ENCODE assay signal across 30 cellular contexts in the genomic region with DNA sequence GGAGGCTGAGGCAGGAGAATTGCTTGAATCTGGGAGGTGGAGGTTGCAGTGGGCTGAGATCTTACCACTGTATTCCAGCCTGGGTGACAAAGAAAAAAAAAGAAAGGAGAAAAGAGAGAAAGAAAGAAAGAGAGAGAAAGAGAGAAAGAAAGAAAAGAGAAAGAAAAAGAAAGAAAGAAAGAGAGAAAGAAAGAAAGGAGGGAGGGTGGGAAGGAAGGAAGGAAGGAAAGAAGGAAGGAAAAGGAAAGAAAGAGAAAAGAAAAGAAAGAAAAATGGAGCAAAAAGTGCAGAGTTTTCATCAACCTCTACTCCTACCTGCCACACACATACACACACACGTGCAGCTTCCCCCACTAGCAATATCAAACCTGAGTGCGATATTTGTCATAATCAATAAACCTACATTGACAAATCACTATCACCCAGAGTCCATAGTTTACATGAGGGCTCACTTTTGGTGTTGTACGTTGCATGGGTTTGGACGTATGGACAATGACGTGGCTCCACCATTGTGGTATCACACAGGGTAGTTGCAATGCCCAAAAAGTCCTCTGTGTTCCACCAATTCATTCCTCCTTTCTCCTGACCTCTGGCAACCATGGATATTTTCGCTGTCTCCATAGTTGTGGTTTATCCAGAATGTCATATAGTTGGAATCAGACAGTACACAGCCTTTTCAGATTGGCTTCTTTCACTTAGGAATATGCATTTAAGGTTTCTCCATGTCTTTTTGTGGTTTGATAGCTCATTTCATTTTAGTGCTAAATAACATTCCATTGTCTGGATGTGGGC. TPM values are rescaled to one million over a fixed set of nuclear protein-coding genes. Genes with fewer than 3 reads are reported as not detected.
DNase-seq lines count a peak whose midpoint lies in the region; ATAC-seq, FAIRE-seq and TF ChIP-seq lines count a peak whose summit lies in the region.
"Had no signal": no experiment of that assay in that cellular context is flagged by ENCODE, and none has a peak within 500 bp of the region (broad histone marks: within the 10 kb centered on the region; RNA-seq: fewer than 3 reads in every experiment).

No MANE protein-coding gene starts in this region.

- H3K4me2 ChIP-seq in HCT116 (ENCODE audit: low read length) (0 out of 2 replicates have a peak overlapping the region, but pooled peaks have one; percentile 1), astrocyte (ENCODE audit: low read length) (peak overlapping the region; percentile 9)

- H3K27me3 Mint-ChIP-seq in astrocyte (ENCODE audit: low read depth, unreplicated experiment), result peaks cover 22% of the 10 kb centered on the region
- H3K27me3 Mint-ChIP-seq: activated CD4-positive, alpha-beta T cell treated with anti-CD3 and anti-CD28 coated beads, Interleukin-2, amount 10 ng/mL, durations not matched to agents 7 days and 5 days; activated CD8-positive, alpha-beta memory T cell treated with anti-CD3 and anti-CD28 coated beads, Interleukin-2, amount 10 ng/mL, durations not matched to agents 7 days and 5 days; activated naive CD4-positive, alpha-beta T cell treated with anti-CD3 and anti-CD28 coated beads, Interleukin-2, amount 50 U/mL, for 24 hours had no signal

- CTCF ChIA-PET in HCT116 (lab: Charles Lee), result no interaction called here

- DNase-seq in A172 (ENCODE audit: low spot score) (peak; percentile 27), HCT116 (ENCODE audit: low read depth, low spot score) (no peak), astrocyte (ENCODE audit: low read depth) (peak; percentile 80), fibroblast of the aortic adventitia (ENCODE audit: low read depth) (peak; percentile 47)
- DNase-seq in activated CD4-positive, CD25-positive, alpha-beta regulatory T cell treated with anti-CD3 and anti-CD28 coated beads, Interleukin-2, amount 50 U/mL, for 72 hours, result no peak
- DNase-seq: activated CD4-positive, alpha-beta T cell treated with anti-CD3 and anti-CD28 coated beads, Interleukin-2, amount 10 ng/mL, durations not matched to agents 7 days and 5 days; activated CD8-positive, alpha-beta memory T cell treated with anti-CD3 and anti-CD28 coated beads, Interleukin-2, amount 10 ng/mL, durations not matched to agents 7 days and 5 days; aorta; C1 segment of cervical spinal cord; effector CD8-positive, alpha-beta T cell; esophagus squamous epithelium; head of caudate nucleus; left cardiac atrium; NCI-H1417; NCI-H510A; occipital lobe; spleen; stimulated activated CD4-positive, alpha-beta T cell treated with anti-CD3 and anti-CD28 coated beads, Interleukin-4, amount 100 ng/mL, for 24 hours; stomach had no signal

- H4K20me1 ChIP-seq in HCT116 (ENCODE audit: insufficient read depth) (no peaks in the 10 kb centered on the region), astrocyte (ENCODE audit: insufficient read depth, low read length) (no peaks in the 10 kb centered on the region)

- peaks cover 0 to 2% of the 10 kb centered on the region in 2 experiments; a peak in 1 of 4 replicates for H3K36me3 ChIP-seq in HCT116 (ENCODE audit: control insufficient read depth in 1 of 2, insufficient read depth in 2 of 2, low read length in 2 of 2)
- no peaks in the 10 kb centered on the region for H3K36me3 ChIP-seq in astrocyte (ENCODE audit: insufficient read depth, low read length)

- no peaks in the 10 kb centered on the region for H3K36me3 Mint-ChIP-seq in astrocyte (ENCODE audit: low read depth, unreplicated experiment)
- H3K36me3 Mint-ChIP-seq: type B pancreatic cell had no signal

- TF ChIP-seq POLR2A in HCT116 (IDR thresholded peaks at IDR 0.05; ENCODE audit: borderline replicate concordance, extremely low read depth, insufficient read depth, insufficient read length) (no peak), GM18505 (IDR thresholded peaks at IDR 0.05; ENCODE audit: borderline replicate concordance, extremely low read depth, insufficient read depth, insufficient read length) (no peak)

- RAD21 ChIA-PET in HCT116 (lab: Charles Lee; ENCODE audit: low non-redundant PET in 1 of 2, low total read pairs in 2 of 2, uncharacterized antibody in 2 of 2, unreplicated experiment in 2 of 2), result no interaction called here

- H3K27me3 ChIP-seq in HCT116 (ENCODE audit: insufficient read depth, low read length) (no peaks in the 10 kb centered on the region), astrocyte (ENCODE audit: insufficient read depth, low read length) (no peaks in the 10 kb centered on the region)
- H3K27me3 ChIP-seq: esophagus squamous epithelium, spleen, stomach had no signal

- no TSS peak for BruUV-seq in HCT116 (replicated peaks; lab: Mats Ljungman, UMichigan)

- H3K9ac ChIP-seq in HCT116 (ENCODE audit: low read length) (no peak overlapping the region), astrocyte (ENCODE audit: low read length) (no peak overlapping the region)

- FAIRE-seq in astrocyte (lab: Jason Lieb, UNC), result no peak
- FAIRE-seq: A204.1 had no signal

- TF ChIP-seq RAD21 in HCT116 (IDR thresholded peaks at IDR 0.05; ENCODE audit: low read depth), result no peak

- peaks cover 5% of the 10 kb centered on the region for H3K4me1 Mint-ChIP-seq in astrocyte (ENCODE audit: low read depth, unreplicated experiment)
- H3K4me1 Mint-ChIP-seq: activated CD4-positive, alpha-beta T cell treated with anti-CD3 and anti-CD28 coated beads, Interleukin-2, amount 10 ng/mL, durations not matched to agents 7 days and 5 days; activated CD8-positive, alpha-beta memory T cell treated with anti-CD3 and anti-CD28 coated beads, Interleukin-2, amount 10 ng/mL, durations not matched to agents 7 days and 5 days; activated naive CD4-positive, alpha-beta T cell treated with anti-CD3 and anti-CD28 coated beads, Interleukin-2, amount 50 U/mL, for 24 hours; memory B cell had no signal

- H3K4me1 ChIP-seq in HCT116 (ENCODE audit: control insufficient read depth in 1 of 2, insufficient read depth in 2 of 2, low read length in 2 of 2), result peaks cover 8 to 17% of the 10 kb centered on the region in 2 experiments; a peak in 3 of 4 replicates
- peaks cover 10% of the 10 kb centered on the region for H3K4me1 ChIP-seq in astrocyte (ENCODE audit: insufficient read depth, low read length)

- no peak for TF ChIP-seq CTCF in HCT116 (IDR thresholded peaks at IDR 0.05 in 2 of 3, conservative IDR thresholded peaks at IDR 0.05 in 1 of 3; ENCODE audit: borderline replicate concordance in 1 of 3, insufficient read depth in 1 of 3, low read depth in 2 of 3, low read length in 2 of 3)
- TF ChIP-seq CTCF in astrocyte (IDR thresholded peaks at IDR 0.05; ENCODE audit: insufficient read depth, low read depth, low read length), result no peak
- TF ChIP-seq CTCF in fibroblast of the aortic adventitia (IDR thresholded peaks at IDR 0.05; ENCODE audit: insufficient read depth, low read length), result no peak

- H3K27ac Mint-ChIP-seq in astrocyte (ENCODE audit: unreplicated experiment), result no peak overlapping the region
- H3K27ac Mint-ChIP-seq: activated CD4-positive, alpha-beta T cell treated with anti-CD3 and anti-CD28 coated beads, Interleukin-2, amount 10 ng/mL, durations not matched to agents 7 days and 5 days; activated CD8-positive, alpha-beta memory T cell treated with anti-CD3 and anti-CD28 coated beads, Interleukin-2, amount 10 ng/mL, durations not matched to agents 7 days and 5 days; activated naive CD4-positive, alpha-beta T cell treated with anti-CD3 and anti-CD28 coated beads, Interleukin-2, amount 50 U/mL, for 24 hours; memory B cell; T-helper 2 cell treated with Interferon-gamma antibody and Interleukin-4, amounts not matched to agents 5 μg/mL and 100 μg/mL, for 36 hours; type B pancreatic cell had no signal

- ATAC-seq in HCT116 (no peak), GM19455 (IDR thresholded peaks at IDR 0.05; ENCODE audit: unreplicated experiment) (no peak), GM18505 (IDR thresholded peaks at IDR 0.05; ENCODE audit: unreplicated experiment) (no peak), GM18870 (IDR thresholded peaks at IDR 0.05; ENCODE audit: unreplicated experiment) (no peak)
- ATAC-seq: activated CD8-positive, alpha-beta memory T cell treated with anti-CD3 and anti-CD28 coated beads, Interleukin-2, amount 10 ng/mL, durations not matched to agents 7 days and 5 days; left cardiac atrium; Panc1 had no signal

- H2AFZ ChIP-seq in HCT116 (ENCODE audit: low read depth, low read length, poor library complexity, severe bottlenecking), result no peak overlapping the region
- no peak overlapping the region for H2AFZ ChIP-seq in astrocyte (ENCODE audit: low read depth, low read length)

- no peaks in the 10 kb centered on the region for H3K9me3 ChIP-seq in HCT116 (ENCODE audit: control insufficient read depth in 1 of 2, insufficient read depth in 1 of 2, low read depth in 1 of 2, low read length in 2 of 2)
- no peaks in the 10 kb centered on the region for H3K9me3 ChIP-seq in astrocyte (ENCODE audit: insufficient read depth, low read depth, low read length)
- H3K9me3 ChIP-seq: esophagus squamous epithelium, stomach had no signal

- no peak overlapping the region for H3K27ac ChIP-seq in HCT116 (ENCODE audit: low read depth, low read length)
- no peak overlapping the region for H3K27ac ChIP-seq in astrocyte (ENCODE audit: low read depth, low read length)
- H3K27ac ChIP-seq: SK-N-MC, VCaP had no signal

- no peaks in the 10 kb centered on the region for H3K9me2 ChIP-seq in HCT116 (ENCODE audit: insufficient read depth)

- peaks cover 6% of the 10 kb centered on the region for H3K9me3 Mint-ChIP-seq in astrocyte (ENCODE audit: unreplicated experiment)
- H3K9me3 Mint-ChIP-seq: activated naive CD4-positive, alpha-beta T cell treated with anti-CD3 and anti-CD28 coated beads, Interleukin-2, amount 50 U/mL, for 24 hours; type B pancreatic cell had no signal

- no peak overlapping the region for H3K4me3 Mint-ChIP-seq in astrocyte (ENCODE audit: unreplicated experiment)
- H3K4me3 Mint-ChIP-seq: activated CD4-positive, alpha-beta T cell treated with anti-CD3 and anti-CD28 coated beads, Interleukin-2, amount 10 ng/mL, durations not matched to agents 7 days and 5 days; activated CD8-positive, alpha-beta memory T cell treated with anti-CD3 and anti-CD28 coated beads, Interleukin-2, amount 10 ng/mL, durations not matched to agents 7 days and 5 days; activated naive CD4-positive, alpha-beta T cell treated with anti-CD3 and anti-CD28 coated beads, Interleukin-2, amount 50 U/mL, for 24 hours; memory B cell; T-helper 2 cell treated with Interferon-gamma antibody and Interleukin-4, amounts not matched to agents 5 μg/mL and 100 μg/mL, for 36 hours; type B pancreatic cell had no signal

- H3K4me3 ChIP-seq in HCT116 (replicated peaks in 1 of 2; ENCODE audit: low read depth in 1 of 2, low read length in 2 of 2) (no peak overlapping the region), astrocyte (ENCODE audit: insufficient read depth, low read depth, low read length) (no peak overlapping the region), fibroblast of the aortic adventitia (ENCODE audit: low read depth, low read length) (no peak overlapping the region)
- H3K4me3 ChIP-seq: esophagus squamous epithelium, SK-N-MC, spleen, stomach had no signal

- intact Hi-C loops in HCT116 (cut with micrococcal nuclease), result no loop called here

- POLR2A ChIA-PET in HCT116 (lab: Charles Lee), result no interaction called here

- peaks cover 32% of the 10 kb centered on the region for H3K79me2 ChIP-seq in HCT116 (ENCODE audit: insufficient read depth, low read length)
- H3K79me2 ChIP-seq in astrocyte (ENCODE audit: insufficient read depth, low read length), result no peaks in the 10 kb centered on the region

RNA-seq across cellular contexts. Expression of a gene that starts 36.5 kb away (rescaled TPM):
- total RNA-seq in A172 (2014; rRNA removed; shearing (Covaris generic)), result 1.1 and 2.5 TPM in 2 replicates
- total RNA-seq in HCT116 (2021; ENCODE audit: unreplicated experiment), result 29.3 TPM
- 13.5 and 14.9 TPM in 2 replicates for polyA plus RNA-seq in HCT116 (2012)
- not detected in 2 replicates for total RNA-seq in astrocyte
- total RNA-seq in fibroblast of the aortic adventitia (ENCODE audit: low replicate concordance), result 14.5 and 17.8 TPM in 2 replicates

RNA-seq across cellular contexts. Expression of a gene that starts 56.2 kb away (rescaled TPM):
- total RNA-seq in A172 (2014; rRNA removed; shearing (Covaris generic)), result 16.7 and 20.9 TPM in 2 replicates
- total RNA-seq in HCT116 (2021; ENCODE audit: unreplicated experiment) (28.3 TPM), astrocyte (17.8 and 19.2 TPM in 2 replicates), fibroblast of the aortic adventitia (ENCODE audit: low replicate concordance) (16.7 and 21.1 TPM in 2 replicates)
- 11.9 and 13.4 TPM in 2 replicates for polyA plus RNA-seq in HCT116 (2012)

Comparison
In these comparisons a context has a peak if more than half of its experiments do, and no peak if none do; other contexts are left out.
1. DNase-seq: peak in A172 (single experiment), astrocyte (single experiment) and fibroblast of the aortic adventitia (single experiment); none in HCT116 (single experiment) and activated CD4-positive, CD25-positive, alpha-beta regulatory T cell treated with anti-CD3 and anti-CD28 coated beads, Interleukin-2, amount 50 U/mL, for 72 hours (single experiment).